In the genomic region with DNA sequence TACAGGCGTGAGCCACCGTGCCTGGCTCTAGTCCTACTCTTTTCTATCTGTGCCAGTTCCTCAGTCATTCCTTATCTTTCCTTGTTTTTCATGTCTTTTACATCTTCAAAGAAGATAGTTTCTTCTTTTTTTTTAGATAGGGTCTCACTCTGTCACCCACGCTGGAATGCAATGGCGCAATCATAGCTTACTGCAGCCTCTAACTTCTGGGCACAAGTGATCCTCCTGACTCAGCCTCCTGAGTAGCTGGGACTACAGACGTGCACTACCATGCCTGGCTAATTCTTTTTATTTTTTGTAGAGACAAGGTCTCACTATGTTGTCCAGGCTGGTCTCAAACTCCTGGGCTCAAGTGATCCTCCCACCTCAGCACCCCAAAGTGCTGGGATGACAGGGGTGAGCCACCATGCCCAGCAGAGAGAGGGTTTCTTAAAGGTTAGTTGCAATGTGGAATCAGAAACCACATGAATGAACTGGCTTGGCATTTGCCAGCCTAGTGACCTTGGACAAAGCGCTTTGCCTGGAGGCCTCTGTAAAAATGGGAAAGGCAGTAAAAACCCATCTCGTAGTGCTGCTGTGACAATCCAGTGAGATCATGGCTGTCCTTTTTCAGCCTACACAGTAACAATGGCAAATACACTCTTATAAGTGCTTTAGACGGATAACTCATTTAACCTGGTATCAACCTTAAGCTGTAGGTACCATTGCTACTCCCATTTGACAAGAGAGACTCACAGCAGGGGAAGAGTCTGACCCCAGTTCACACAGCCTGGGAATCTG, we compare ENCODE assay signal across 2 cellular contexts.
TF ChIP-seq lines count a peak whose summit lies in the region.

No MANE protein-coding gene starts in this region.

TF ChIP-seq in HepG2, 621 proteins besides CTCF, POLR2A, EP300 and RAD21:
- TF ChIP-seq ZNF235 (CRISPR knock-in tag; IDR thresholded peaks at IDR 0.05; ENCODE audit: borderline replicate concordance), result no peak
- TF ChIP-seq, protein P1, sequence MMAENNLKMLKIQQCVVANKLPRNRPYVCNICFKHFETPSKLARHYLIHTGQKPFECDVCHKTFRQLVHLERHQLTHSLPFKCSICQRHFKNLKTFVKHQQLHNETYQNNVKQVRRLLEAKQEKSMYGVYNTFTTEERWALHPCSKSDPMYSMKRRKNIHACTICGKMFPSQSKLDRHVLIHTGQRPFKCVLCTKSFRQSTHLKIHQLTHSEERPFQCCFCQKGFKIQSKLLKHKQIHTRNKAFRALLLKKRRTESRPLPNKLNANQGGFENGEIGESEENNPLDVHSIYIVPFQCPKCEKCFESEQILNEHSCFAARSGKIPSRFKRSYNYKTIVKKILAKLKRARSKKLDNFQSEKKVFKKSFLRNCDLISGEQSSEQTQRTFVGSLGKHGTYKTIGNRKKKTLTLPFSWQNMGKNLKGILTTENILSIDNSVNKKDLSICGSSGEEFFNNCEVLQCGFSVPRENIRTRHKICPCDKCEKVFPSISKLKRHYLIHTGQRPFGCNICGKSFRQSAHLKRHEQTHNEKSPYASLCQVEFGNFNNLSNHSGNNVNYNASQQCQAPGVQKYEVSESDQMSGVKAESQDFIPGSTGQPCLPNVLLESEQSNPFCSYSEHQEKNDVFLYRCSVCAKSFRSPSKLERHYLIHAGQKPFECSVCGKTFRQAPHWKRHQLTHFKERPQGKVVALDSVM (CRISPR knock-in tag; IDR thresholded peaks at IDR 0.05), result peak; percentile 61; the same call in 1 of the 2 replicates

TF ChIP-seq in HEK293, 187 proteins besides CTCF, POLR2A, EP300 and RAD21:
- TF ChIP-seq FEZF1 (tag by site-specific recombination; IDR thresholded peaks at IDR 0.05) (peak; percentile 91), ZNF624 (tag by site-specific recombination; IDR thresholded peaks at IDR 0.05) (no peak)
TF ChIP-seq in HEK293: peak in this region for 1.
